ENCODE assay signal across 8 cellular contexts in genomic region chr16:2296662-2297505, GRCh38. TPM values are rescaled to one million over a fixed set of nuclear protein-coding genes. Genes with fewer than 3 reads are reported as not detected.
A peak's percentile ranks its signal among the peaks of the same experiment; 100 is the strongest.
DNase-seq lines count a peak whose midpoint lies in the region; ATAC-seq and TF ChIP-seq lines count a peak whose summit lies in the region.

No MANE protein-coding gene starts in this region.

- H3K27ac Mint-ChIP-seq in activated naive CD4-positive, alpha-beta T cell treated with anti-CD3 and anti-CD28 coated beads for 36 hours = no peak overlapping the region
- H3K27ac Mint-ChIP-seq in nephron progenitor cell = no peak overlapping the region

- no peak overlapping the region for H3K4me3 Mint-ChIP-seq in activated naive CD4-positive, alpha-beta T cell treated with anti-CD3 and anti-CD28 coated beads for 36 hours
- H3K4me3 Mint-ChIP-seq in nephron progenitor cell = no peak overlapping the region

- no peak overlapping the region for H3K4me3 ChIP-seq in retinal pigment epithelial cell (ENCODE audit: low read length)

- no peaks in the 10 kb centered on the region for H3K9me3 Mint-ChIP-seq in activated naive CD4-positive, alpha-beta T cell treated with anti-CD3 and anti-CD28 coated beads for 36 hours
- no peaks in the 10 kb centered on the region for H3K9me3 Mint-ChIP-seq in nephron progenitor cell

- no peaks in the 10 kb centered on the region for H3K36me3 Mint-ChIP-seq in activated naive CD4-positive, alpha-beta T cell treated with anti-CD3 and anti-CD28 coated beads for 36 hours (ENCODE audit: low read depth)
- no peaks in the 10 kb centered on the region for H3K36me3 Mint-ChIP-seq in nephron progenitor cell (ENCODE audit: low read depth)

- H3K4me1 Mint-ChIP-seq in activated naive CD4-positive, alpha-beta T cell treated with anti-CD3 and anti-CD28 coated beads for 36 hours (ENCODE audit: low read depth) = no peaks in the 10 kb centered on the region
- no peaks in the 10 kb centered on the region for H3K4me1 Mint-ChIP-seq in nephron progenitor cell

- H3K27me3 Mint-ChIP-seq in activated naive CD4-positive, alpha-beta T cell treated with anti-CD3 and anti-CD28 coated beads for 36 hours (ENCODE audit: low read depth) = no peaks in the 10 kb centered on the region
- H3K27me3 Mint-ChIP-seq in nephron progenitor cell (ENCODE audit: low read depth, poor library complexity) = peaks cover 21% of the 10 kb centered on the region

- intact Hi-C loops in activated naive CD4-positive, alpha-beta T cell treated with anti-CD3 and anti-CD28 coated beads for 36 hours (cut with micrococcal nuclease) = no loop called here

- peak; percentile 44 for DNase-seq in activated naive CD4-positive, alpha-beta T cell treated with anti-CD3 and anti-CD28 coated beads for 36 hours
- DNase-seq in activated naive CD4-positive, alpha-beta T cell treated with Interleukin-2 at 50 U/mL for 16 hours = no peak
- DNase-seq in OCI-M1 (lab: John Stamatoyannopoulos, UW) = peak; percentile 69
- DNase-seq in fibroblast of peridontal ligament (ENCODE audit: extremely low read depth) = peak; percentile 8
- DNase-seq in retinal pigment epithelial cell (ENCODE audit: low read depth) = peak; percentile 0
- no peak for DNase-seq in nephron progenitor cell
- no peak for DNase-seq in NCI-H526 treated with DMSO at 0.1 percent for 48 hours (lab: John Stamatoyannopoulos, UW)

- ATAC-seq in GM21737 (IDR thresholded peaks at IDR 0.05; ENCODE audit: unreplicated experiment) = no peak

- TF ChIP-seq CTCF in retinal pigment epithelial cell (conservative IDR thresholded peaks at IDR 0.05; ENCODE audit: low read depth, low read length) (peak; percentile 64), nephron progenitor cell (IDR thresholded peaks at IDR 0.05) (no peak)

- CTCF ChIA-PET in activated naive CD4-positive, alpha-beta T cell treated with anti-CD3 and anti-CD28 coated beads for 36 hours (lab: Charles Lee) = interaction anchor here (1.1 kb wide), 1 partner anchor 8 kb away, joined by 3 read pairs; no protein-coding TSS in a partner anchor

RNA-seq across cellular contexts. Expression of gene RNPS1, which starts 29.0 kb away (rescaled TPM):
- total RNA-seq in activated naive CD4-positive, alpha-beta T cell treated with anti-CD3 and anti-CD28 coated beads for 36 hours = 100 to 1,000 TPM; 306 to 311 TPM

RNA-seq across cellular contexts. Expression of gene ABCA3, which starts 43.6 kb away (rescaled TPM):
- 1 to 10 TPM; 2.6 to 3.1 TPM for total RNA-seq in activated naive CD4-positive, alpha-beta T cell treated with anti-CD3 and anti-CD28 coated beads for 36 hours

RNA-seq across cellular contexts. Expression of gene ECI1, which starts 45.5 kb away (rescaled TPM):
- 10 to 100 TPM; 39.7 to 48.3 TPM for total RNA-seq in activated naive CD4-positive, alpha-beta T cell treated with anti-CD3 and anti-CD28 coated beads for 36 hours

Comparison
In these comparisons a context has a peak if more than half of its experiments do, and no peak if none do; other contexts are left out.
1. DNase-seq: peak in activated naive CD4-positive, alpha-beta T cell treated with anti-CD3 and anti-CD28 coated beads for 36 hours (single experiment), OCI-M1 (single experiment), fibroblast of peridontal ligament (single experiment) and retinal pigment epithelial cell (single experiment); none in activated naive CD4-positive, alpha-beta T cell treated with Interleukin-2 at 50 U/mL for 16 hours (single experiment), nephron progenitor cell (single experiment) and NCI-H526 treated with DMSO at 0.1 percent for 48 hours (single experiment).